1 cellular context compared by ENCODE assay signal in the genomic region with DNA sequence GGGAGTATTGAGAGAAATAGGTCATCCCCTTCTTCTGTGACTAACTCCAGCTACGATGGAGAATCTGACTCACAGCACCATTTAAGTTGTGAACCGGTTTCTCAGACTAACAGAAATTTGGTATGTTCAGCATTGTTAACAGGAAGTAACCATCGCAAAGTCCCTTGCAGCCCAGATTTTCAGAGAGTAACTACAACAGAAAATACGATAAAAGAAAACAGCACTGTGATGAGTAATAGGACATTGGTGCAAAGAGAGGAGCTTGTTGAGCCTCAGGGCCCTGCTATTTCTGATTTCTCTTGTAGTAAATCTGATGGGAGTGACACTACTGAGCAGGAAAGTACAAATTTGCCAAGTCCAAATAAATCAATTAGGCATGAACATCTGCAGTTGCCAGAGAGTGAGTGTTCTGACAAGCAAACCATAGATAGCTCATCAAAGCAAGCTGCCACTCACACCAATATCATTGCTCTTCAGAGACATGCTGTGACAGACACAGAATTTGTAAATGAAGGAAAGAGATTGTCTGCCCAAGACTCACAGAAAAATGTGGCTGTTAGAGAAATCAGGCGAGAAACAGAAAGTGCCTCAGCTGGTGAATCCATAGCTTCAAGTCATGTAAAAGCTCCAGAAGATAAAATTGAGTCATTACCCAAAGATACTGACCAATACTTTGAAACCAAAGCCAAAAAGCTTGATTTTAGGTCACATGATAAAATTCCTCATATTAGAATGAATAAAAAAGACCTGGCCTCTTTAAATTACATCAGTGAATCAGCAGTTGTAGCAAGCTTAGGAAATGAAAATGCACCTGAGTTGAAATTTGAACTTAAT.
TF ChIP-seq lines count a peak whose summit lies in the region.

No MANE protein-coding gene starts in this region.

TF ChIP-seq in SK-N-SH, 30 proteins besides CTCF, POLR2A, EP300 and RAD21 (continued from another document):
- TF ChIP-seq ZBTB33 (IDR thresholded peaks at IDR 0.05; ENCODE audit: borderline replicate concordance, low read depth) (no peak), USF2 (IDR thresholded peaks at IDR 0.05; ENCODE audit: borderline replicate concordance, low read depth, low read length) (no peak), RCOR1 (IDR thresholded peaks at IDR 0.05; ENCODE audit: low read length) (peak; percentile 25; the same call in 1 of the 2 replicates), SMC3 (IDR thresholded peaks at IDR 0.05; ENCODE audit: low read depth, low read length) (no peak), NRF1 (IDR thresholded peaks at IDR 0.05; ENCODE audit: low read depth, low read length) (no peak), CHD2 (IDR thresholded peaks at IDR 0.05; ENCODE audit: low read length, partially characterized antibody) (peak; percentile 36), TEAD4 (IDR thresholded peaks at IDR 0.05; ENCODE audit: borderline replicate concordance, insufficient read depth) (peak; percentile 32; the same call in 1 of the 2 replicates), TCF12 (IDR thresholded peaks at IDR 0.05) (peak; percentile 49), FOXJ3 (CRISPR knock-in tag; IDR thresholded peaks at IDR 0.05) (no peak), MEF2A (IDR thresholded peaks at IDR 0.05; ENCODE audit: borderline replicate concordance, low read depth) (no peak), ELF1 (IDR thresholded peaks at IDR 0.05) (peak; percentile 76), SIN3A (IDR thresholded peaks at IDR 0.05; ENCODE audit: borderline replicate concordance, low read depth, low read length) (no peak; the same call in 1 of the 2 replicates), NFIC (IDR thresholded peaks at IDR 0.05; ENCODE audit: borderline replicate concordance) (peak; percentile 26; the same call in 1 of the 2 replicates), EZH2phosphoT487 (IDR thresholded peaks at IDR 0.05; ENCODE audit: borderline replicate concordance, low read depth) (no peak), GABPA (IDR thresholded peaks at IDR 0.05; ENCODE audit: low read depth) (no peak), POLR2AphosphoS5 (IDR thresholded peaks at IDR 0.05; ENCODE audit: low read depth, low read length) (peak; percentile 33; the same call in 1 of the 2 replicates), JUND (IDR thresholded peaks at IDR 0.05) (peak; percentile 54), YY1 (IDR thresholded peaks at IDR 0.05; ENCODE audit: low read depth) (no peak)
- TF ChIP-seq, protein P1, sequence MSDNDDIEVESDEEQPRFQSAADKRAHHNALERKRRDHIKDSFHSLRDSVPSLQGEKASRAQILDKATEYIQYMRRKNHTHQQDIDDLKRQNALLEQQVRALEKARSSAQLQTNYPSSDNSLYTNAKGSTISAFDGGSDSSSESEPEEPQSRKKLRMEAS (IDR thresholded peaks at IDR 0.05; ENCODE audit: low read depth): peak; percentile 62
- TF ChIP-seq, protein P2, sequence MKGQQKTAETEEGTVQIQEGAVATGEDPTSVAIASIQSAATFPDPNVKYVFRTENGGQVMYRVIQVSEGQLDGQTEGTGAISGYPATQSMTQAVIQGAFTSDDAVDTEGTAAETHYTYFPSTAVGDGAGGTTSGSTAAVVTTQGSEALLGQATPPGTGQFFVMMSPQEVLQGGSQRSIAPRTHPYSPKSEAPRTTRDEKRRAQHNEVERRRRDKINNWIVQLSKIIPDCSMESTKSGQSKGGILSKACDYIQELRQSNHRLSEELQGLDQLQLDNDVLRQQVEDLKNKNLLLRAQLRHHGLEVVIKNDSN (IDR thresholded peaks at IDR 0.05; ENCODE audit: borderline replicate concordance, low read depth): no peak
- TF ChIP-seq, protein P3, sequence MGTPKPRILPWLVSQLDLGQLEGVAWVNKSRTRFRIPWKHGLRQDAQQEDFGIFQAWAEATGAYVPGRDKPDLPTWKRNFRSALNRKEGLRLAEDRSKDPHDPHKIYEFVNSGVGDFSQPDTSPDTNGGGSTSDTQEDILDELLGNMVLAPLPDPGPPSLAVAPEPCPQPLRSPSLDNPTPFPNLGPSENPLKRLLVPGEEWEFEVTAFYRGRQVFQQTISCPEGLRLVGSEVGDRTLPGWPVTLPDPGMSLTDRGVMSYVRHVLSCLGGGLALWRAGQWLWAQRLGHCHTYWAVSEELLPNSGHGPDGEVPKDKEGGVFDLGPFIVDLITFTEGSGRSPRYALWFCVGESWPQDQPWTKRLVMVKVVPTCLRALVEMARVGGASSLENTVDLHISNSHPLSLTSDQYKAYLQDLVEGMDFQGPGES (IDR thresholded peaks at IDR 0.05; ENCODE audit: low read depth, low read length): no peak
TF ChIP-seq in SK-N-SH: peak in this region for 12.
